ENCODE assay signal across 1 cellular context in the genomic region with DNA sequence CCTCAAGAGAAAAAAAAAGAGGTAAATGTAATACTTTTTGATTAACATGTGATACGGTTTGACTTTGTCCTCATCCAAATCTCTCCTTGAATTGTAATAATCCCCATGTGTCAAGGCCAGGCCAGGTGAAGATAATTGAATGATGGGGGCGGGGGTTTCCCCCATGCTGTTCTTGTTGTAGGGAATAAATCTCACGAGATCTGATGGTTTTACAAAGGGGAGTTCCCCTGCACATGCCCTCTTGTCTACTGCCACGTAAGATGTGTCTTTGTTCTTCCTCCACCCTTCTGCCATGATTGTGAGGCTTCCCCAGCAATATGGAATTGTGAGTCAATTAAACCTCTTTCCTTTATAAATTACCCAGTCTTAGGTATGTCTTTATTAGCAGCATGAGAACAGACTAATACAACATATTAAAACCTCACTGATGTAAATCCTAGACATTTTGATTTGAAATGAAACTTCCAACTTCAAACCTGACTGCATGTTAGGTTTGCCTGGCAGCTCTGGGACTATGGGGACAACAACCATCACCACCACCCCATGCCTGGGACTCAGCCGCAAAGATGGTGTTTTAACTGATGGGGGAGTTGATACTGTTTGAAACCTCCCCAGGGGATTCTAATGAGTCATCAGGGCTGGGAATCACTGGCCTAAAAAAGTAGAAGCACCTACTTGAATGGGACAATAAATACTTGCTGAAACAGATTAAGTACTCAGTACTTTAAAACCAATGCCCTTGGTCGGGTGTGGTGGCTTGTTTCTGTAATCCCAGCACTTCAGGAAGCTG.
TF ChIP-seq lines count a peak whose summit lies in the region.

No MANE protein-coding gene starts in this region.

TF ChIP-seq in GM12878, 131 proteins besides CTCF, POLR2A, EP300 and RAD21 (continued from another document and continues in another):
- TF ChIP-seq, protein P1, sequence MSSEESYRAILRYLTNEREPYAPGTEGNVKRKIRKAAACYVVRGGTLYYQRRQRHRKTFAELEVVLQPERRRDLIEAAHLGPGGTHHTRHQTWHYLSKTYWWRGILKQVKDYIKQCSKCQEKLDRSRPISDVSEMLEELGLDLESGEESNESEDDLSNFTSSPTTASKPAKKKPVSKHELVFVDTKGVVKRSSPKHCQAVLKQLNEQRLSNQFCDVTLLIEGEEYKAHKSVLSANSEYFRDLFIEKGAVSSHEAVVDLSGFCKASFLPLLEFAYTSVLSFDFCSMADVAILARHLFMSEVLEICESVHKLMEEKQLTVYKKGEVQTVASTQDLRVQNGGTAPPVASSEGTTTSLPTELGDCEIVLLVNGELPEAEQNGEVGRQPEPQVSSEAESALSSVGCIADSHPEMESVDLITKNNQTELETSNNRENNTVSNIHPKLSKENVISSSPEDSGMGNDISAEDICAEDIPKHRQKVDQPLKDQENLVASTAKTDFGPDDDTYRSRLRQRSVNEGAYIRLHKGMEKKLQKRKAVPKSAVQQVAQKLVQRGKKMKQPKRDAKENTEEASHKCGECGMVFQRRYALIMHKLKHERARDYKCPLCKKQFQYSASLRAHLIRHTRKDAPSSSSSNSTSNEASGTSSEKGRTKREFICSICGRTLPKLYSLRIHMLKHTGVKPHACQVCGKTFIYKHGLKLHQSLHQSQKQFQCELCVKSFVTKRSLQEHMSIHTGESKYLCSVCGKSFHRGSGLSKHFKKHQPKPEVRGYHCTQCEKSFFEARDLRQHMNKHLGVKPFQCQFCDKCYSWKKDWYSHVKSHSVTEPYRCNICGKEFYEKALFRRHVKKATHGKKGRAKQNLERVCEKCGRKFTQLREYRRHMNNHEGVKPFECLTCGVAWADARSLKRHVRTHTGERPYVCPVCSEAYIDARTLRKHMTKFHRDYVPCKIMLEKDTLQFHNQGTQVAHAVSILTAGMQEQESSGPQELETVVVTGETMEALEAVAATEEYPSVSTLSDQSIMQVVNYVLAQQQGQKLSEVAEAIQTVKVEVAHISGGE (CRISPR knock-in tag; IDR thresholded peaks at IDR 0.05), result no peak
- TF ChIP-seq CHD2 (IDR thresholded peaks at IDR 0.05; ENCODE audit: borderline replicate concordance, low read depth, low read length), result peak; percentile 49; the same call in 1 of the 2 replicates
- TF ChIP-seq, protein P2, sequence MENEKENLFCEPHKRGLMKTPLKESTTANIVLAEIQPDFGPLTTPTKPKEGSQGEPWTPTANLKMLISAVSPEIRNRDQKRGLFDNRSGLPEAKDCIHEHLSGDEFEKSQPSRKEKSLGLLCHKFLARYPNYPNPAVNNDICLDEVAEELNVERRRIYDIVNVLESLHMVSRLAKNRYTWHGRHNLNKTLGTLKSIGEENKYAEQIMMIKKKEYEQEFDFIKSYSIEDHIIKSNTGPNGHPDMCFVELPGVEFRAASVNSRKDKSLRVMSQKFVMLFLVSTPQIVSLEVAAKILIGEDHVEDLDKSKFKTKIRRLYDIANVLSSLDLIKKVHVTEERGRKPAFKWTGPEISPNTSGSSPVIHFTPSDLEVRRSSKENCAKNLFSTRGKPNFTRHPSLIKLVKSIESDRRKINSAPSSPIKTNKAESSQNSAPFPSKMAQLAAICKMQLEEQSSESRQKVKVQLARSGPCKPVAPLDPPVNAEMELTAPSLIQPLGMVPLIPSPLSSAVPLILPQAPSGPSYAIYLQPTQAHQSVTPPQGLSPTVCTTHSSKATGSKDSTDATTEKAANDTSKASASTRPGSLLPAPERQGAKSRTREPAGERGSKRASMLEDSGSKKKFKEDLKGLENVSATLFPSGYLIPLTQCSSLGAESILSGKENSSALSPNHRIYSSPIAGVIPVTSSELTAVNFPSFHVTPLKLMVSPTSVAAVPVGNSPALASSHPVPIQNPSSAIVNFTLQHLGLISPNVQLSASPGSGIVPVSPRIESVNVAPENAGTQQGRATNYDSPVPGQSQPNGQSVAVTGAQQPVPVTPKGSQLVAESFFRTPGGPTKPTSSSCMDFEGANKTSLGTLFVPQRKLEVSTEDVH (IDR thresholded peaks at IDR 0.05; ENCODE audit: low read depth, partially characterized antibody), result no peak
- TF ChIP-seq KAT2A (conservative IDR thresholded peaks at IDR 0.05; ENCODE audit: control insufficient read depth, low read depth, low read length), result no peak
- no peak for TF ChIP-seq ZNF274 (IDR thresholded peaks at IDR 0.05; ENCODE audit: insufficient read depth, insufficient read length)
- TF ChIP-seq SPI1 (IDR thresholded peaks at IDR 0.05; ENCODE audit: borderline replicate concordance, insufficient read depth, low read depth, low read length), result no peak
- TF ChIP-seq BMI1 (IDR thresholded peaks at IDR 0.05; ENCODE audit: borderline replicate concordance), result no peak
- TF ChIP-seq, protein P3, sequence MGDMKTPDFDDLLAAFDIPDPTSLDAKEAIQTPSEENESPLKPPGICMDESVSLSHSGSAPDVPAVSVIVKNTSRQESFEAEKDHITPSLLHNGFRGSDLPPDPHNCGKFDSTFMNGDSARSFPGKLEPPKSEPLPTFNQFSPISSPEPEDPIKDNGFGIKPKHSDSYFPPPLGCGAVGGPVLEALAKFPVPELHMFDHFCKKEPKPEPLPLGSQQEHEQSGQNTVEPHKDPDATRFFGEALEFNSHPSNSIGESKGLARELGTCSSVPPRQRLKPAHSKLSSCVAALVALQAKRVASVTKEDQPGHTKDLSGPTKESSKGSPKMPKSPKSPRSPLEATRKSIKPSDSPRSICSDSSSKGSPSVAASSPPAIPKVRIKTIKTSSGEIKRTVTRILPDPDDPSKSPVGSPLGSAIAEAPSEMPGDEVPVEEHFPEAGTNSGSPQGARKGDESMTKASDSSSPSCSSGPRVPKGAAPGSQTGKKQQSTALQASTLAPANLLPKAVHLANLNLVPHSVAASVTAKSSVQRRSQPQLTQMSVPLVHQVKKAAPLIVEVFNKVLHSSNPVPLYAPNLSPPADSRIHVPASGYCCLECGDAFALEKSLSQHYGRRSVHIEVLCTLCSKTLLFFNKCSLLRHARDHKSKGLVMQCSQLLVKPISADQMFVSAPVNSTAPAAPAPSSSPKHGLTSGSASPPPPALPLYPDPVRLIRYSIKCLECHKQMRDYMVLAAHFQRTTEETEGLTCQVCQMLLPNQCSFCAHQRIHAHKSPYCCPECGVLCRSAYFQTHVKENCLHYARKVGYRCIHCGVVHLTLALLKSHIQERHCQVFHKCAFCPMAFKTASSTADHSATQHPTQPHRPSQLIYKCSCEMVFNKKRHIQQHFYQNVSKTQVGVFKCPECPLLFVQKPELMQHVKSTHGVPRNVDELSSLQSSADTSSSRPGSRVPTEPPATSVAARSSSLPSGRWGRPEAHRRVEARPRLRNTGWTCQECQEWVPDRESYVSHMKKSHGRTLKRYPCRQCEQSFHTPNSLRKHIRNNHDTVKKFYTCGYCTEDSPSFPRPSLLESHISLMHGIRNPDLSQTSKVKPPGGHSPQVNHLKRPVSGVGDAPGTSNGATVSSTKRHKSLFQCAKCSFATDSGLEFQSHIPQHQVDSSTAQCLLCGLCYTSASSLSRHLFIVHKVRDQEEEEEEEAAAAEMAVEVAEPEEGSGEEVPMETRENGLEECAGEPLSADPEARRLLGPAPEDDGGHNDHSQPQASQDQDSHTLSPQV (IDR thresholded peaks at IDR 0.05), result no peak
- TF ChIP-seq BHLHE40 (IDR thresholded peaks at IDR 0.05; ENCODE audit: borderline replicate concordance in 1 of 2, low read depth in 2 of 2, low read length in 1 of 2), result peak; percentile 75 to 91
- TF ChIP-seq PAX8 (IDR thresholded peaks at IDR 0.05), result no peak
- no peak for TF ChIP-seq NFYA (IDR thresholded peaks at IDR 0.05; ENCODE audit: borderline replicate concordance, low read depth, low read length)
- TF ChIP-seq, protein P4, sequence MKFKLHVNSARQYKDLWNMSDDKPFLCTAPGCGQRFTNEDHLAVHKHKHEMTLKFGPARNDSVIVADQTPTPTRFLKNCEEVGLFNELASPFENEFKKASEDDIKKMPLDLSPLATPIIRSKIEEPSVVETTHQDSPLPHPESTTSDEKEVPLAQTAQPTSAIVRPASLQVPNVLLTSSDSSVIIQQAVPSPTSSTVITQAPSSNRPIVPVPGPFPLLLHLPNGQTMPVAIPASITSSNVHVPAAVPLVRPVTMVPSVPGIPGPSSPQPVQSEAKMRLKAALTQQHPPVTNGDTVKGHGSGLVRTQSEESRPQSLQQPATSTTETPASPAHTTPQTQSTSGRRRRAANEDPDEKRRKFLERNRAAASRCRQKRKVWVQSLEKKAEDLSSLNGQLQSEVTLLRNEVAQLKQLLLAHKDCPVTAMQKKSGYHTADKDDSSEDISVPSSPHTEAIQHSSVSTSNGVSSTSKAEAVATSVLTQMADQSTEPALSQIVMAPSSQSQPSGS (IDR thresholded peaks at IDR 0.05; ENCODE audit: low read length), result peak; percentile 61; the same call in 1 of the 2 replicates
- no peak for TF ChIP-seq MEF2A (IDR thresholded peaks at IDR 0.05; ENCODE audit: insufficient read depth, low read depth, low read length)
- no peak for TF ChIP-seq HDGF (IDR thresholded peaks at IDR 0.05)
- TF ChIP-seq CHD1 (IDR thresholded peaks at IDR 0.05; ENCODE audit: low read depth, low read length), result no peak
- TF ChIP-seq STAT1 (conservative IDR thresholded peaks at IDR 0.05), result no peak
- no peak for TF ChIP-seq POU2F2 (IDR thresholded peaks at IDR 0.05; ENCODE audit: borderline replicate concordance, low read depth, low read length)
- TF ChIP-seq, protein P5, sequence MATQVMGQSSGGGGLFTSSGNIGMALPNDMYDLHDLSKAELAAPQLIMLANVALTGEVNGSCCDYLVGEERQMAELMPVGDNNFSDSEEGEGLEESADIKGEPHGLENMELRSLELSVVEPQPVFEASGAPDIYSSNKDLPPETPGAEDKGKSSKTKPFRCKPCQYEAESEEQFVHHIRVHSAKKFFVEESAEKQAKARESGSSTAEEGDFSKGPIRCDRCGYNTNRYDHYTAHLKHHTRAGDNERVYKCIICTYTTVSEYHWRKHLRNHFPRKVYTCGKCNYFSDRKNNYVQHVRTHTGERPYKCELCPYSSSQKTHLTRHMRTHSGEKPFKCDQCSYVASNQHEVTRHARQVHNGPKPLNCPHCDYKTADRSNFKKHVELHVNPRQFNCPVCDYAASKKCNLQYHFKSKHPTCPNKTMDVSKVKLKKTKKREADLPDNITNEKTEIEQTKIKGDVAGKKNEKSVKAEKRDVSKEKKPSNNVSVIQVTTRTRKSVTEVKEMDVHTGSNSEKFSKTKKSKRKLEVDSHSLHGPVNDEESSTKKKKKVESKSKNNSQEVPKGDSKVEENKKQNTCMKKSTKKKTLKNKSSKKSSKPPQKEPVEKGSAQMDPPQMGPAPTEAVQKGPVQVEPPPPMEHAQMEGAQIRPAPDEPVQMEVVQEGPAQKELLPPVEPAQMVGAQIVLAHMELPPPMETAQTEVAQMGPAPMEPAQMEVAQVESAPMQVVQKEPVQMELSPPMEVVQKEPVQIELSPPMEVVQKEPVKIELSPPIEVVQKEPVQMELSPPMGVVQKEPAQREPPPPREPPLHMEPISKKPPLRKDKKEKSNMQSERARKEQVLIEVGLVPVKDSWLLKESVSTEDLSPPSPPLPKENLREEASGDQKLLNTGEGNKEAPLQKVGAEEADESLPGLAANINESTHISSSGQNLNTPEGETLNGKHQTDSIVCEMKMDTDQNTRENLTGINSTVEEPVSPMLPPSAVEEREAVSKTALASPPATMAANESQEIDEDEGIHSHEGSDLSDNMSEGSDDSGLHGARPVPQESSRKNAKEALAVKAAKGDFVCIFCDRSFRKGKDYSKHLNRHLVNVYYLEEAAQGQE (IDR thresholded peaks at IDR 0.05; ENCODE audit: low read depth, low read length), result no peak
- TF ChIP-seq, protein P6, sequence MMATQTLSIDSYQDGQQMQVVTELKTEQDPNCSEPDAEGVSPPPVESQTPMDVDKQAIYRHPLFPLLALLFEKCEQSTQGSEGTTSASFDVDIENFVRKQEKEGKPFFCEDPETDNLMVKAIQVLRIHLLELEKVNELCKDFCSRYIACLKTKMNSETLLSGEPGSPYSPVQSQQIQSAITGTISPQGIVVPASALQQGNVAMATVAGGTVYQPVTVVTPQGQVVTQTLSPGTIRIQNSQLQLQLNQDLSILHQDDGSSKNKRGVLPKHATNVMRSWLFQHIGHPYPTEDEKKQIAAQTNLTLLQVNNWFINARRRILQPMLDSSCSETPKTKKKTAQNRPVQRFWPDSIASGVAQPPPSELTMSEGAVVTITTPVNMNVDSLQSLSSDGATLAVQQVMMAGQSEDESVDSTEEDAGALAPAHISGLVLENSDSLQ (IDR thresholded peaks at IDR 0.05), result 0 out of 2 replicates have a peak, but pooled peaks have one; percentile 18
- no peak for TF ChIP-seq SREBF2 (IDR thresholded peaks at IDR 0.05; ENCODE audit: low read length)
- no peak for TF ChIP-seq CHD4 (IDR thresholded peaks at IDR 0.05)
- TF ChIP-seq, protein P7, sequence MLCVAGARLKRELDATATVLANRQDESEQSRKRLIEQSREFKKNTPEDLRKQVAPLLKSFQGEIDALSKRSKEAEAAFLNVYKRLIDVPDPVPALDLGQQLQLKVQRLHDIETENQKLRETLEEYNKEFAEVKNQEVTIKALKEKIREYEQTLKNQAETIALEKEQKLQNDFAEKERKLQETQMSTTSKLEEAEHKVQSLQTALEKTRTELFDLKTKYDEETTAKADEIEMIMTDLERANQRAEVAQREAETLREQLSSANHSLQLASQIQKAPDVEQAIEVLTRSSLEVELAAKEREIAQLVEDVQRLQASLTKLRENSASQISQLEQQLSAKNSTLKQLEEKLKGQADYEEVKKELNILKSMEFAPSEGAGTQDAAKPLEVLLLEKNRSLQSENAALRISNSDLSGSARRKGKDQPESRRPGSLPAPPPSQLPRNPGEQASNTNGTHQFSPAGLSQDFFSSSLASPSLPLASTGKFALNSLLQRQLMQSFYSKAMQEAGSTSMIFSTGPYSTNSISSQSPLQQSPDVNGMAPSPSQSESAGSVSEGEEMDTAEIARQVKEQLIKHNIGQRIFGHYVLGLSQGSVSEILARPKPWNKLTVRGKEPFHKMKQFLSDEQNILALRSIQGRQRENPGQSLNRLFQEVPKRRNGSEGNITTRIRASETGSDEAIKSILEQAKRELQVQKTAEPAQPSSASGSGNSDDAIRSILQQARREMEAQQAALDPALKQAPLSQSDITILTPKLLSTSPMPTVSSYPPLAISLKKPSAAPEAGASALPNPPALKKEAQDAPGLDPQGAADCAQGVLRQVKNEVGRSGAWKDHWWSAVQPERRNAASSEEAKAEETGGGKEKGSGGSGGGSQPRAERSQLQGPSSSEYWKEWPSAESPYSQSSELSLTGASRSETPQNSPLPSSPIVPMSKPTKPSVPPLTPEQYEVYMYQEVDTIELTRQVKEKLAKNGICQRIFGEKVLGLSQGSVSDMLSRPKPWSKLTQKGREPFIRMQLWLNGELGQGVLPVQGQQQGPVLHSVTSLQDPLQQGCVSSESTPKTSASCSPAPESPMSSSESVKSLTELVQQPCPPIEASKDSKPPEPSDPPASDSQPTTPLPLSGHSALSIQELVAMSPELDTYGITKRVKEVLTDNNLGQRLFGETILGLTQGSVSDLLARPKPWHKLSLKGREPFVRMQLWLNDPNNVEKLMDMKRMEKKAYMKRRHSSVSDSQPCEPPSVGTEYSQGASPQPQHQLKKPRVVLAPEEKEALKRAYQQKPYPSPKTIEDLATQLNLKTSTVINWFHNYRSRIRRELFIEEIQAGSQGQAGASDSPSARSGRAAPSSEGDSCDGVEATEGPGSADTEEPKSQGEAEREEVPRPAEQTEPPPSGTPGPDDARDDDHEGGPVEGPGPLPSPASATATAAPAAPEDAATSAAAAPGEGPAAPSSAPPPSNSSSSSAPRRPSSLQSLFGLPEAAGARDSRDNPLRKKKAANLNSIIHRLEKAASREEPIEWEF (IDR thresholded peaks at IDR 0.05; ENCODE audit: insufficient replicate concordance, low read depth, low read length), result no peak
- TF ChIP-seq RELA (IDR thresholded peaks at IDR 0.05; ENCODE audit: borderline replicate concordance, partially characterized antibody), result no peak
- TF ChIP-seq, protein P8, sequence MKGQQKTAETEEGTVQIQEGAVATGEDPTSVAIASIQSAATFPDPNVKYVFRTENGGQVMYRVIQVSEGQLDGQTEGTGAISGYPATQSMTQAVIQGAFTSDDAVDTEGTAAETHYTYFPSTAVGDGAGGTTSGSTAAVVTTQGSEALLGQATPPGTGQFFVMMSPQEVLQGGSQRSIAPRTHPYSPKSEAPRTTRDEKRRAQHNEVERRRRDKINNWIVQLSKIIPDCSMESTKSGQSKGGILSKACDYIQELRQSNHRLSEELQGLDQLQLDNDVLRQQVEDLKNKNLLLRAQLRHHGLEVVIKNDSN (IDR thresholded peaks at IDR 0.05; ENCODE audit: borderline replicate concordance, extremely low read length, insufficient read depth, low read depth, low read length), result no peak
- no peak for TF ChIP-seq CBFB (IDR thresholded peaks at IDR 0.05; ENCODE audit: low read depth)
- TF ChIP-seq ZNF24 (IDR thresholded peaks at IDR 0.05), result no peak
- no peak for TF ChIP-seq POLR2AphosphoS5 (IDR thresholded peaks at IDR 0.05; ENCODE audit: low read length)
